In the genomic region with DNA sequence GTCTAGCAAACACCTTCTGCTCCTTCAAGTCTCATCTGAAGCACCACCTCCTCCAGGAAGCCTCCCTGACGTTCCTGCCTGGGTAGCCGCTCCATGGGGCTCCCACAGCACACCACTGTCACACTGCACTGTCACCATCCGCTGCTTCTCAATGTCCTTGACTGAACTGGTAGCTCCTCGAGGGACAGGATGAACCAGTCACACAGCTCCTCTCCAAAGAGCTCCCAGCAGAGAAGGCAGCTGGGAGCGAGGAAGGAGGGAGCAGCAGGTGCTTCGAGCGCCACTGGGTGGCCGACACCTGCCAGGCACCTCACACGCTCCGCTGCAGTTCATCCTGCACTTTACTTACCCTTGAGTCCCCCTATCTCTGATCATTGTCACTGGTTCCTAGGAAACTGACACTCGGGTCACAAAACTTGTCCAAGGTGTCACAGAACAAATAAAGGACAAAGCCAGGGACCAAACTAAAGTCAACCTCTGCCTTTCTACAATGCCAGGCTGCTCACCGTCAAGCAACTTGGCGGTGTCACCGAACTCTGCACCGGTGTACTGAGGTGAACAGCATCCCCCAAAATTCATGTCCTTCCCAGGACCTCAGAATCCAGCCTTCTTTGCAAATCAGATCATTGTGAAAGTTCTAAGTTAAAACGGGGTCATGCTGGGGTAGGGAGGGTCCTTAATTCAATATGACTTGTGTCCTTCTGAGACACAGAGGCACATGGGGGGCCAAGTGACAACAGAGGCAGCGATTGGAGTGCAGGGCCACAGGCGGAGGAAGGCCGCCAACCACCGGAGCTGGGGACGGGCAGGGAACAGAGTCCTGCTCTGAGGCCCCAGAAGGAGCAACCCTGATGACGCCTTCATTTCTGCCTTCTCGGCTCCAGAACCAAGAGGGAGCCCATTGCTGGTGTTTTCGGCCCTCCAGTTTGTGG, we compare ENCODE assay signal across 8 cellular contexts. TPM values are rescaled to one million over a fixed set of nuclear protein-coding genes. Genes with fewer than 3 reads are reported as not detected.
DNase-seq lines count a peak whose midpoint lies in the region; ATAC-seq, FAIRE-seq and TF ChIP-seq lines count a peak whose summit lies in the region.

No MANE protein-coding gene starts in this region.

- TF ChIP-seq CTCF in WERI-Rb-1 (IDR thresholded peaks at IDR 0.05; ENCODE audit: low read depth, low read length) (peak; percentile 62), keratinocyte (optimal IDR thresholded peaks at IDR 0.05 in 1 of 3, IDR thresholded peaks at IDR 0.05 in 1 of 3, conservative IDR thresholded peaks at IDR 0.05 in 1 of 3; ENCODE audit: extremely low read depth in 1 of 3, insufficient read depth in 2 of 3, low read length in 3 of 3) (no peak)

- peak overlapping the region; percentile 68 for H3K4me3 Mint-ChIP-seq in activated T-cell treated with anti-CD3 and anti-CD28 coated beads, Interleukin-2, amount 50 U/mL, for 24 hours

- H4K20me1 ChIP-seq in keratinocyte (ENCODE audit: control insufficient read depth, extremely low read depth, insufficient read depth, low read length): no peaks in the 10 kb centered on the region

- peaks cover 56% of the 10 kb centered on the region for H3K4me1 Mint-ChIP-seq in activated T-cell treated with anti-CD3 and anti-CD28 coated beads, Interleukin-2, amount 50 U/mL, for 24 hours (ENCODE audit: low read depth)

- H3K27ac ChIP-seq in WERI-Rb-1 (no peak overlapping the region), keratinocyte (ENCODE audit: control insufficient read depth, insufficient read depth, low read length) (peak overlapping the region; percentile 18), urinary bladder (ENCODE audit: low read depth) (peak overlapping the region; percentile 76)

- no peaks in the 10 kb centered on the region for H3K36me3 ChIP-seq in WERI-Rb-1
- no peaks in the 10 kb centered on the region for H3K36me3 ChIP-seq in keratinocyte (ENCODE audit: control insufficient read depth in 2 of 2, extremely low read depth in 1 of 2, insufficient read depth in 2 of 2, low read length in 2 of 2)
- no peaks in the 10 kb centered on the region for H3K36me3 ChIP-seq in urinary bladder (ENCODE audit: insufficient read depth)

- H3K27ac Mint-ChIP-seq in activated T-cell treated with anti-CD3 and anti-CD28 coated beads, Interleukin-2, amount 50 U/mL, for 24 hours: peak overlapping the region; percentile 88

- H3K4me3 ChIP-seq in WERI-Rb-1 (ENCODE audit: low read depth, low read length) (no peak overlapping the region), keratinocyte (ENCODE audit: control insufficient read depth in 2 of 3, extremely low read depth in 1 of 3, insufficient read depth in 2 of 3, low read depth in 1 of 3, low read length in 3 of 3) (no peak overlapping the region), urinary bladder (ENCODE audit: low read depth, low read length) (no peak overlapping the region)

- H3K9me3 Mint-ChIP-seq in activated T-cell treated with anti-CD3 and anti-CD28 coated beads, Interleukin-2, amount 50 U/mL, for 24 hours: no peaks in the 10 kb centered on the region

- peak overlapping the region; percentile 24 for H3K9ac ChIP-seq in keratinocyte (ENCODE audit: control insufficient read depth, extremely low read depth, insufficient read depth, low read length)

- H3K79me2 ChIP-seq in keratinocyte (ENCODE audit: control insufficient read depth, insufficient read depth, low read length): no peaks in the 10 kb centered on the region

- H3K4me1 ChIP-seq in keratinocyte (ENCODE audit: control insufficient read depth, extremely low read depth, insufficient read depth, low read length) (peaks cover 17% of the 10 kb centered on the region), urinary bladder (ENCODE audit: insufficient read depth) (peaks cover 1% of the 10 kb centered on the region)

- FAIRE-seq in keratinocyte (lab: Jason Lieb, UNC): no peak

- dilution Hi-C loops in keratinocyte (cut with MboI; ENCODE audit: extremely low pct_ligation_motif_present, low sequenced_read_pairs): no loop called here

- H3K27me3 Mint-ChIP-seq in activated T-cell treated with anti-CD3 and anti-CD28 coated beads, Interleukin-2, amount 50 U/mL, for 24 hours: no peaks in the 10 kb centered on the region

- WGBS in urinary bladder: 82% methylated on average over 24 of the region's 24 CpGs

- peaks cover 4% of the 10 kb centered on the region for H3K36me3 Mint-ChIP-seq in activated T-cell treated with anti-CD3 and anti-CD28 coated beads, Interleukin-2, amount 50 U/mL, for 24 hours (ENCODE audit: low read depth)

- no peak for DNase-seq in activated T-cell treated with anti-CD3 and anti-CD28 coated beads, Interleukin-2, amount 50 U/mL, for 24 hours
- DNase-seq in activated T-cell treated with anti-CD3 and anti-CD28 coated beads for 4 hours (no peak), WERI-Rb-1 (no peak), keratinocyte (ENCODE audit: low read depth, low spot score) (no peak), NCI-H2107 treated with DMSO at 0.1 percent for 48 hours (lab: John Stamatoyannopoulos, UW; ENCODE audit: unreplicated experiment) (no peak), left lobe of liver (ENCODE audit: low spot score) (no peak)

- H3K9me3 ChIP-seq in WERI-Rb-1 (ENCODE audit: severe bottlenecking) (no peaks in the 10 kb centered on the region), keratinocyte (ENCODE audit: control insufficient read depth, low read depth, low read length) (no peaks in the 10 kb centered on the region)

- no peaks in the 10 kb centered on the region for H3K9me1 ChIP-seq in keratinocyte (ENCODE audit: control insufficient read depth, extremely low read depth, insufficient read depth, low read length)

- H3K27me3 ChIP-seq in WERI-Rb-1 (ENCODE audit: insufficient read depth, low read depth, severe bottlenecking) (no peaks in the 10 kb centered on the region), keratinocyte (ENCODE audit: control insufficient read depth, extremely low read depth, insufficient read depth, low read length) (no peaks in the 10 kb centered on the region)

- peak overlapping the region; percentile 19 for H3K4me2 ChIP-seq in keratinocyte (ENCODE audit: control insufficient read depth, extremely low read depth, insufficient read depth, low read depth, low read length)

- ATAC-seq in HG03097 (IDR thresholded peaks at IDR 0.05; ENCODE audit: low FRiP score, unreplicated experiment) (no peak), left lobe of liver (no peak)

- H2AFZ ChIP-seq in keratinocyte (ENCODE audit: control insufficient read depth, low read length): no peak overlapping the region

RNA-seq across cellular contexts. Expression of a gene that starts 5.5 kb away (rescaled TPM):
- 0.68 to 2.3 TPM (median 1.7 TPM) in 3 replicates for polyA plus RNA-seq in keratinocyte
- polyA plus RNA-seq in keratinocyte (2011; ENCODE audit: low read depth): 42.7 TPM
- 0.94 and 5.6 TPM in 2 replicates for polyA plus RNA-seq in keratinocyte (2011; cell fraction: cytosol; rRNA removed)
- polyA plus RNA-seq in keratinocyte (2011; cell fraction: nucleus; rRNA removed): 0.95 and 3.4 TPM in 2 replicates
- polyA plus RNA-seq in keratinocyte (2012; ENCODE audit: low replicate concordance): 2.4 and 565 TPM in 2 replicates
- polyA minus RNA-seq in keratinocyte: 0.26 to 3.4 TPM (median 0.49 TPM) in 3 replicates
- polyA minus RNA-seq in keratinocyte (2011; cell fraction: cytosol; rRNA and poly(A)+ RNA removed): 29.9 TPM
- 9.8 and 12.6 TPM in 2 replicates for polyA minus RNA-seq in keratinocyte (2011; cell fraction: nucleus; rRNA and poly(A)+ RNA removed)
- total RNA-seq in urinary bladder: 88.9 TPM
- polyA plus RNA-seq in urinary bladder: 203 TPM
- total RNA-seq in left lobe of liver: 2.3 TPM

RNA-seq across cellular contexts. Expression of a gene that starts 21.5 kb away (rescaled TPM):
- polyA plus RNA-seq in keratinocyte (47.6 to 77.9 TPM (median 50.7 TPM) in 3 replicates), urinary bladder (73.1 TPM)
- polyA plus RNA-seq in keratinocyte (2011; ENCODE audit: low read depth): 45.2 TPM
- polyA plus RNA-seq in keratinocyte (2011; cell fraction: cytosol; rRNA removed): 53.6 and 54.4 TPM in 2 replicates
- polyA plus RNA-seq in keratinocyte (2011; cell fraction: nucleus; rRNA removed): 46.9 and 79.1 TPM in 2 replicates
- polyA plus RNA-seq in keratinocyte (2012; ENCODE audit: low replicate concordance): 42.9 and 49.5 TPM in 2 replicates
- 8.9 to 15.7 TPM (median 9.1 TPM) in 3 replicates for polyA minus RNA-seq in keratinocyte
- polyA minus RNA-seq in keratinocyte (2011; cell fraction: cytosol; rRNA and poly(A)+ RNA removed): 18.4 TPM
- polyA minus RNA-seq in keratinocyte (2011; cell fraction: nucleus; rRNA and poly(A)+ RNA removed): 9.8 and 14.8 TPM in 2 replicates
- total RNA-seq in urinary bladder (56.0 TPM), left lobe of liver (26.7 TPM)

RNA-seq across cellular contexts. Expression of a gene that starts 27.8 kb away (rescaled TPM):
- polyA plus RNA-seq in keratinocyte: 11.2 to 13.6 TPM (median 11.7 TPM) in 3 replicates
- polyA plus RNA-seq in keratinocyte (2011; ENCODE audit: low read depth): 4.5 TPM
- 10.5 and 12.0 TPM in 2 replicates for polyA plus RNA-seq in keratinocyte (2011; cell fraction: cytosol; rRNA removed)
- polyA plus RNA-seq in keratinocyte (2011; cell fraction: nucleus; rRNA removed): 11.2 and 12.2 TPM in 2 replicates
- polyA plus RNA-seq in keratinocyte (2012; ENCODE audit: low replicate concordance): 7.1 and 12.2 TPM in 2 replicates
- 2.7 to 3.8 TPM (median 3.1 TPM) in 3 replicates for polyA minus RNA-seq in keratinocyte
- 17.8 TPM for polyA minus RNA-seq in keratinocyte (2011; cell fraction: cytosol; rRNA and poly(A)+ RNA removed)
- 3.9 and 4.3 TPM in 2 replicates for polyA minus RNA-seq in keratinocyte (2011; cell fraction: nucleus; rRNA and poly(A)+ RNA removed)
- 5.6 TPM for total RNA-seq in urinary bladder
- polyA plus RNA-seq in urinary bladder: 12.4 TPM
- 6.5 TPM for total RNA-seq in left lobe of liver

RNA-seq across cellular contexts. Expression of a gene that starts 47.7 kb away (rescaled TPM):
- polyA plus RNA-seq in keratinocyte (121 to 275 TPM (median 224 TPM) in 3 replicates), urinary bladder (384 TPM)
- polyA plus RNA-seq in keratinocyte (2011; ENCODE audit: low read depth): 328 TPM
- 191 and 208 TPM in 2 replicates for polyA plus RNA-seq in keratinocyte (2011; cell fraction: cytosol; rRNA removed)
- 109 and 121 TPM in 2 replicates for polyA plus RNA-seq in keratinocyte (2011; cell fraction: nucleus; rRNA removed)
- polyA plus RNA-seq in keratinocyte (2012; ENCODE audit: low replicate concordance): 208 and 319 TPM in 2 replicates
- polyA minus RNA-seq in keratinocyte: 22.1 to 50.5 TPM (median 33.4 TPM) in 3 replicates
- 54.9 TPM for polyA minus RNA-seq in keratinocyte (2011; cell fraction: cytosol; rRNA and poly(A)+ RNA removed)
- 21.4 and 36.4 TPM in 2 replicates for polyA minus RNA-seq in keratinocyte (2011; cell fraction: nucleus; rRNA and poly(A)+ RNA removed)
- total RNA-seq in urinary bladder (81.2 TPM), left lobe of liver (130 TPM)

Comparison
In these comparisons a context has a peak if more than half of its experiments do, and no peak if none do; other contexts are left out.
1. RNA of a gene that starts 5.5 kb away (total RNA-seq): 88.9 TPM in urinary bladder (single experiment); 2.3 TPM in left lobe of liver (single experiment); every median in the first group is over 10 times any median in the second.